18 cellular contexts compared by ENCODE assay signal in genomic region chr1:40673452-40673851, GRCh38. TPM values are rescaled to one million over a fixed set of nuclear protein-coding genes. Genes with fewer than 3 reads are reported as not detected.
DNase-seq lines count a peak whose midpoint lies in the region; ATAC-seq and TF ChIP-seq lines count a peak whose summit lies in the region.
"Had no signal": no experiment of that assay in that cellular context is flagged by ENCODE, and none has a peak within 500 bp of the region (broad histone marks: within the 10 kb centered on the region; RNA-seq: fewer than 3 reads in every experiment).

No MANE protein-coding gene starts in this region.

- H3K9me3 Mint-ChIP-seq in chondrocyte (ENCODE audit: low read depth), result no peaks in the 10 kb centered on the region
- H3K9me3 Mint-ChIP-seq: CD4-positive, alpha-beta T cell had no signal

- H4K20me1 ChIP-seq in osteoblast (ENCODE audit: insufficient read depth, low read length), result no peaks in the 10 kb centered on the region

- H3K4me3 ChIP-seq in AG04450 (ENCODE audit: low read depth, low read length), result no peak overlapping the region
- no peak overlapping the region for H3K4me3 ChIP-seq in osteoblast (ENCODE audit: insufficient read depth, low read length)
- H3K4me3 ChIP-seq: HAP-1 had no signal

- POLR2A ChIA-PET in AG04450 (lab: Yijun Ruan, JAX), result interaction anchor here (1.8 kb wide), 1 partner anchor 18 kb away, joined by 6 read pairs; the partner anchor contains the start of gene NFYC

- H3K36me3 ChIP-seq in osteoblast (ENCODE audit: insufficient read depth, low read length), result no peaks in the 10 kb centered on the region
- H3K36me3 ChIP-seq: HAP-1 had no signal

- H3K27ac Mint-ChIP-seq in chondrocyte (ENCODE audit: unreplicated experiment), result peak overlapping the region; percentile 45
- H3K27ac Mint-ChIP-seq: B cell; CD4-positive, alpha-beta T cell had no signal

- no peak overlapping the region for H2AFZ ChIP-seq in osteoblast (ENCODE audit: low read length)

- H3K27me3 ChIP-seq in AG04450 (ENCODE audit: control insufficient read depth, insufficient read depth, low read length) (peaks cover 18% of the 10 kb centered on the region), osteoblast (ENCODE audit: insufficient read depth, low read length) (peaks cover 5% of the 10 kb centered on the region)

- no peaks in the 10 kb centered on the region for H3K79me2 ChIP-seq in osteoblast (ENCODE audit: insufficient read depth, low read length)

- DNase-seq in AG04450 (ENCODE audit: low read depth, low spot score), result no peak
- DNase-seq in HT1080 (ENCODE audit: low read depth), result peak; percentile 14
- DNase-seq in chondrocyte (ENCODE audit: low spot score), result no peak
- DNase-seq in osteoblast (ENCODE audit: insufficient read length, low spot score, missing footprints), result peak; percentile 17
- DNase-seq in DMS114 treated with DMSO at 0.1 percent for 48 hours (lab: John Stamatoyannopoulos, UW; ENCODE audit: unreplicated experiment), result no peak
- no peak for DNase-seq in HCEC 1CT
- DNase-seq: 8988T; ACHN; C1 segment of cervical spinal cord; Calu3; CD4-positive, alpha-beta T cell; DMS 273 treated with DMSO at 0.1 percent for 48 hours; DMS79; GOT3; KBM-7 had no signal

- H3K4me1 Mint-ChIP-seq in chondrocyte (ENCODE audit: low read depth), result peaks cover 16% of the 10 kb centered on the region

- H3K9me3 ChIP-seq in AG04450 (ENCODE audit: control insufficient read depth, insufficient read depth, low read length) (no peaks in the 10 kb centered on the region; the same call in 1 of the 2 replicates), osteoblast (ENCODE audit: low read depth, low read length) (no peaks in the 10 kb centered on the region)
- H3K9me3 ChIP-seq: HAP-1 had no signal

- CTCF ChIA-PET in AG04450 (lab: Charles Lee), result interaction anchor here (1.0 kb wide), 1 partner anchor 279 kb away, joined by 3 read pairs; no protein-coding TSS in a partner anchor

- no peak overlapping the region for H3K4me2 ChIP-seq in osteoblast (ENCODE audit: insufficient read depth, low read length)

- TF ChIP-seq CTCF in AG04450 (IDR thresholded peaks at IDR 0.05; ENCODE audit: low read depth, low read length) (no peak), chondrocyte (IDR thresholded peaks at IDR 0.05) (no peak), osteoblast (IDR thresholded peaks at IDR 0.05; ENCODE audit: extremely low read depth, low read depth, low read length) (no peak)

- H3K4me3 Mint-ChIP-seq in chondrocyte (ENCODE audit: unreplicated experiment), result no peak overlapping the region
- H3K4me3 Mint-ChIP-seq: B cell; CD4-positive, alpha-beta T cell had no signal

- H3K36me3 Mint-ChIP-seq in chondrocyte (ENCODE audit: low read depth), result no peaks in the 10 kb centered on the region

- H3K27ac ChIP-seq in AG04450 (ENCODE audit: low read depth, low read length), result peak overlapping the region; percentile 21
- H3K27ac ChIP-seq in osteoblast (ENCODE audit: low read depth, low read length), result no peak overlapping the region

- no peak for ATAC-seq in GM21526 (IDR thresholded peaks at IDR 0.05; ENCODE audit: low FRiP score, unreplicated experiment)

- H3K4me1 ChIP-seq in osteoblast (ENCODE audit: insufficient read depth, low read length), result no peaks in the 10 kb centered on the region

- peaks cover 7% of the 10 kb centered on the region for H3K27me3 Mint-ChIP-seq in chondrocyte (ENCODE audit: low read depth)

RNA-seq across cellular contexts. Expression of gene RIMS3, which starts 8.0 kb away (rescaled TPM):
- polyA plus RNA-seq in AG04450 (2011; rRNA removed), result 0.33 and 0.36 TPM in 2 replicates
- 0.55 and 0.61 TPM in 2 replicates for polyA minus RNA-seq in AG04450 (2011; rRNA and poly(A)+ RNA removed)
- 0.23 and 0.57 TPM in 2 replicates for total RNA-seq in HT1080 (2014; rRNA removed; shearing (Covaris generic))
- 0.29 and 0.86 TPM in 2 replicates for polyA plus RNA-seq in HT1080 (2015; cell fraction: cytosol; rRNA removed)
- 0.95 and 1.2 TPM in 2 replicates for polyA plus RNA-seq in HT1080 (2015; cell fraction: nucleus; rRNA removed)
- total RNA-seq in chondrocyte (4.8 to 26.3 TPM (median 26.0 TPM) in 3 replicates), osteoblast (3.5 and 6.2 TPM in 2 replicates)

RNA-seq across cellular contexts. Expression of gene NFYC, which starts 18.1 kb away (rescaled TPM):
- polyA plus RNA-seq in AG04450 (2011; rRNA removed), result 37.9 and 39.9 TPM in 2 replicates
- 56.4 and 64.6 TPM in 2 replicates for polyA minus RNA-seq in AG04450 (2011; rRNA and poly(A)+ RNA removed)
- 35.8 and 54.1 TPM in 2 replicates for total RNA-seq in HT1080 (2014; rRNA removed; shearing (Covaris generic))
- polyA plus RNA-seq in HT1080 (2015; cell fraction: cytosol; rRNA removed), result 58.3 and 61.4 TPM in 2 replicates
- polyA plus RNA-seq in HT1080 (2015; cell fraction: nucleus; rRNA removed), result 63.6 and 68.0 TPM in 2 replicates
- 34.2 to 49.2 TPM (median 35.8 TPM) in 3 replicates for total RNA-seq in chondrocyte
- total RNA-seq in osteoblast, result 24.2 TPM in 2 replicates

Comparison
In these comparisons a context has a peak if more than half of its experiments do, and no peak if none do; other contexts are left out.
1. DNase-seq: peak in HT1080 (single experiment) and osteoblast (single experiment); none in AG04450 (single experiment), chondrocyte (single experiment), DMS114 treated with DMSO at 0.1 percent for 48 hours (single experiment) and HCEC 1CT (single experiment).